11 cellular contexts compared by ENCODE assay signal in genomic region chr21:39153373-39153772, GRCh38. TPM values are rescaled to one million over a fixed set of nuclear protein-coding genes. Genes with fewer than 3 reads are reported as not detected.
DNase-seq lines count a peak whose midpoint lies in the region; ATAC-seq and TF ChIP-seq lines count a peak whose summit lies in the region.
"Had no signal": no experiment of that assay in that cellular context is flagged by ENCODE, and none has a peak within 500 bp of the region (broad histone marks: within the 10 kb centered on the region; RNA-seq: fewer than 3 reads in every experiment).

No MANE protein-coding gene starts in this region.

- ATAC-seq in HG02571 (IDR thresholded peaks at IDR 0.05; ENCODE audit: unreplicated experiment) (no peak), GM18867 (IDR thresholded peaks at IDR 0.05; ENCODE audit: unreplicated experiment) (no peak)
- ATAC-seq in activated naive CD8-positive, alpha-beta T cell treated with anti-CD3 and anti-CD28 coated beads, Interleukin-2, amount 50 U/mL, for 24 hours: no peak
- ATAC-seq: natural killer cell treated with Interleukin-12 subunit alpha and Interleukin-12 subunit beta and Interleukin-15 and Interleukin-18, amount 100 ng/mL, for 72 hours had no signal

- no peaks in the 10 kb centered on the region for H3K9me3 ChIP-seq in liver (ENCODE audit: control insufficient read depth in 4 of 4, low read length in 3 of 4)

- no peaks in the 10 kb centered on the region for H3K4me1 ChIP-seq in liver (ENCODE audit: control insufficient read depth in 4 of 4, insufficient read depth in 4 of 4, low read length in 3 of 4)

- CTCF ChIA-PET in Calu3 (lab: Charles Lee): interaction anchor here (0.5 kb wide), 1 partner anchor 13 kb away, joined by 6 read pairs; no protein-coding TSS in a partner anchor

- no peak for TF ChIP-seq EP300 in Ishikawa (IDR thresholded peaks at IDR 0.05; ENCODE audit: borderline replicate concordance)

- H3K27ac Mint-ChIP-seq in Calu3 (ENCODE audit: unreplicated experiment): no peak overlapping the region
- H3K27ac Mint-ChIP-seq in activated naive CD8-positive, alpha-beta T cell treated with anti-CD3 and anti-CD28 coated beads, Interleukin-2, amount 50 U/mL, for 24 hours: no peak overlapping the region
- H3K27ac Mint-ChIP-seq: natural killer cell treated with Interleukin-12 subunit alpha and Interleukin-12 subunit beta and Interleukin-15 and Interleukin-18, amount 100 ng/mL, for 72 hours had no signal

- H3K27me3 Mint-ChIP-seq in Calu3 (ENCODE audit: unreplicated experiment): no peaks in the 10 kb centered on the region
- no peaks in the 10 kb centered on the region for H3K27me3 Mint-ChIP-seq in activated naive CD8-positive, alpha-beta T cell treated with anti-CD3 and anti-CD28 coated beads, Interleukin-2, amount 50 U/mL, for 24 hours

- no peaks in the 10 kb centered on the region for H3K36me3 Mint-ChIP-seq in Calu3 (ENCODE audit: insufficient read depth, unreplicated experiment)
- no peaks in the 10 kb centered on the region for H3K36me3 Mint-ChIP-seq in activated naive CD8-positive, alpha-beta T cell treated with anti-CD3 and anti-CD28 coated beads, Interleukin-2, amount 50 U/mL, for 24 hours (ENCODE audit: low read depth)
- H3K36me3 Mint-ChIP-seq: natural killer cell treated with Interleukin-12 subunit alpha and Interleukin-12 subunit beta and Interleukin-15 and Interleukin-18, amount 100 ng/mL, for 72 hours had no signal

- no peak overlapping the region for H3K4me3 Mint-ChIP-seq in Calu3 (ENCODE audit: low read depth, unreplicated experiment)
- no peak overlapping the region for H3K4me3 Mint-ChIP-seq in activated naive CD8-positive, alpha-beta T cell treated with anti-CD3 and anti-CD28 coated beads, Interleukin-2, amount 50 U/mL, for 24 hours
- H3K4me3 Mint-ChIP-seq: natural killer cell treated with Interleukin-12 subunit alpha and Interleukin-12 subunit beta and Interleukin-15 and Interleukin-18, amount 100 ng/mL, for 72 hours had no signal

- H3K36me3 ChIP-seq in liver (ENCODE audit: control insufficient read depth in 4 of 4, insufficient read depth in 3 of 4, low read depth in 1 of 4, low read length in 3 of 4): no peaks in the 10 kb centered on the region

- no peak overlapping the region for H3K9ac ChIP-seq in liver (ENCODE audit: low read depth in 1 of 2, low read length in 2 of 2)

- DNase-seq in Calu3 (no peak), astrocyte of the spinal cord (ENCODE audit: low read depth, low spot score) (no peak), AG08395 (ENCODE audit: low spot score) (no peak)
- no peak for DNase-seq in activated naive CD8-positive, alpha-beta T cell treated with anti-CD3 and anti-CD28 coated beads, Interleukin-2, amount 50 U/mL, for 24 hours
- DNase-seq: NCI-H2227 treated with DMSO at 0.1 percent for 48 hours had no signal

- H3K4me1 Mint-ChIP-seq in Calu3 (ENCODE audit: low read depth, unreplicated experiment): no peaks in the 10 kb centered on the region
- no peaks in the 10 kb centered on the region for H3K4me1 Mint-ChIP-seq in activated naive CD8-positive, alpha-beta T cell treated with anti-CD3 and anti-CD28 coated beads, Interleukin-2, amount 50 U/mL, for 24 hours

- in situ Hi-C loops in astrocyte of the spinal cord (cut with HindIII; ENCODE audit: low sequenced_read_pairs): no loop called here

- intact Hi-C loops in Calu3 (cut with micrococcal nuclease; ENCODE audit: unreplicated experiment): no loop called here

- WGBS in liver: 98% methylated on average over 2 of the region's 2 CpGs

- TF ChIP-seq RAD21 in Ishikawa (IDR thresholded peaks at IDR 0.05; ENCODE audit: low read depth) (peak; percentile 42), liver (IDR thresholded peaks at IDR 0.05) (peak; percentile 21 to 63)

- H3K9me3 Mint-ChIP-seq in Calu3 (ENCODE audit: low read depth, unreplicated experiment): no peaks in the 10 kb centered on the region
- no peaks in the 10 kb centered on the region for H3K9me3 Mint-ChIP-seq in activated naive CD8-positive, alpha-beta T cell treated with anti-CD3 and anti-CD28 coated beads, Interleukin-2, amount 50 U/mL, for 24 hours
- H3K9me3 Mint-ChIP-seq: natural killer cell treated with Interleukin-12 subunit alpha and Interleukin-12 subunit beta and Interleukin-15 and Interleukin-18, amount 100 ng/mL, for 72 hours had no signal

- BruUV-seq in Calu3 (replicated peaks; lab: Mats Ljungman, UMichigan): no TSS peak

- H3K27ac ChIP-seq in liver (ENCODE audit: low read depth in 1 of 2, low read length in 2 of 2): no peak overlapping the region
- H3K27ac ChIP-seq: epithelial cell of prostate had no signal

- TF ChIP-seq CTCF in Calu3 (IDR thresholded peaks at IDR 0.05; ENCODE audit: unreplicated experiment) (peak; percentile 46), astrocyte of the spinal cord (IDR thresholded peaks at IDR 0.05; ENCODE audit: low read depth, low read length) (peak; percentile 57), liver (IDR thresholded peaks at IDR 0.05; ENCODE audit: low read depth, low read length, missing input control) (peak; percentile 36)

- no peaks in the 10 kb centered on the region for H3K27me3 ChIP-seq in liver (ENCODE audit: control insufficient read depth in 4 of 4, insufficient read depth in 4 of 4, low read length in 3 of 4)

- H3K4me3 ChIP-seq in astrocyte of the spinal cord (ENCODE audit: low read depth, low read length) (no peak overlapping the region), liver (ENCODE audit: low read depth in 1 of 3, low read length in 3 of 3) (no peak overlapping the region)

TF ChIP-seq in Ishikawa, 13 proteins besides CTCF, POLR2A, EP300 and RAD21 (continues in another document):
- TF ChIP-seq USF1 (IDR thresholded peaks at IDR 0.05) (no peak), TEAD4 (IDR thresholded peaks at IDR 0.05) (no peak), CEBPB (IDR thresholded peaks at IDR 0.05) (no peak), MAX (IDR thresholded peaks at IDR 0.05) (no peak), YY1 (IDR thresholded peaks at IDR 0.05; ENCODE audit: low read depth) (no peak), EGR1 (IDR thresholded peaks at IDR 0.05) (no peak)

TF ChIP-seq in liver, 16 proteins besides CTCF, POLR2A, EP300 and RAD21:
- no peak for TF ChIP-seq REST (IDR thresholded peaks at IDR 0.05)
- TF ChIP-seq ATF3 (IDR thresholded peaks at IDR 0.05): no peak

RNA-seq across cellular contexts. Expression of gene PSMG1, which starts 29.9 kb away (rescaled TPM):
- total RNA-seq in Calu3 (2022) (46.4 and 50.0 TPM in 2 replicates), liver (10 to 100 TPM; 23.9 to 31.5 TPM)
- polyA plus RNA-seq in liver: 10 to 100 TPM; 29.8 to 32.3 TPM
